1 cellular context compared by ENCODE assay signal in genomic region chr9:124809741-124810500, GRCh38.
TF ChIP-seq lines count a peak whose summit lies in the region.

No MANE protein-coding gene starts in this region.

TF ChIP-seq in GM23338, 12 proteins besides CTCF, POLR2A, EP300 and RAD21:
- TF ChIP-seq EZH2 (IDR thresholded peaks at IDR 0.05; ENCODE audit: low read depth, unreplicated experiment) (no peak), CREB1 (CRISPR knock-in tag; IDR thresholded peaks at IDR 0.05; ENCODE audit: low read depth) (no peak), ZNF114 (CRISPR knock-in tag; IDR thresholded peaks at IDR 0.05) (no peak), ETS1 (IDR thresholded peaks at IDR 0.05) (no peak), JUNB (IDR thresholded peaks at IDR 0.05; ENCODE audit: unreplicated experiment) (no peak), REST (IDR thresholded peaks at IDR 0.05; ENCODE audit: unreplicated experiment) (no peak), STAT1 (IDR thresholded peaks at IDR 0.05; ENCODE audit: unreplicated experiment) (no peak), POLR2AphosphoS5 (IDR thresholded peaks at IDR 0.05; ENCODE audit: low read depth) (no peak), EZH2phosphoT487 (IDR thresholded peaks at IDR 0.05; ENCODE audit: unreplicated experiment) (no peak), ZNF331 (CRISPR knock-in tag; IDR thresholded peaks at IDR 0.05; ENCODE audit: low read depth) (no peak), NANOG (IDR thresholded peaks at IDR 0.05; ENCODE audit: borderline replicate concordance) (no peak), ZNF462 (CRISPR knock-in tag; IDR thresholded peaks at IDR 0.05) (no peak)
